Comparison of ENCODE assay signal across 1 cellular context in the genomic region with DNA sequence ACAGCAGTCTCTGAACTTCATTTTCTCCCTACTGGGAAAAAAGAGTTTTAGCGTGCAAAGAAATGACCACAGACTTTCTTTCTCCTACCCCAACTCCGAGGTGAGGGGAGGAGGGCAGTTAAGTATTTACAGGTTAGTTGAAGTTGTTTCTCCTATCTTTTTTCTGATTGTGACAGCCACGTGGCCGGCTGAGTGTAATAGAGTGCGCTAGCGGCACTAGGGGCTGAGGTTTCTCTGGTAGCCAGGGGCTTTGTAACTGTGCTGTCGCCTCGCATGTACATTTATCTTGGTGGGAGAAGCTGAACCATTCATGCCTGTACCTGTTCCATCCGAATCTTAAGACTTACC.
TF ChIP-seq lines count a peak whose summit lies in the region.

No MANE protein-coding gene starts in this region.

TF ChIP-seq in K562, 482 proteins besides CTCF, POLR2A, EP300 and RAD21 (continued from another document and continues in another):
- TF ChIP-seq KDM1A (IDR thresholded peaks at IDR 0.05): peak in 1 of 2 experiments; percentile 33; a peak in 1 of 4 replicates
- TF ChIP-seq BDP1 (IDR thresholded peaks at IDR 0.05; ENCODE audit: insufficient read depth, insufficient read length): no peak
- TF ChIP-seq PRPF4 (IDR thresholded peaks at IDR 0.05; ENCODE audit: insufficient read depth, low read depth, low read length, poor library complexity, severe bottlenecking): no peak
- TF ChIP-seq RAD51 (IDR thresholded peaks at IDR 0.05; ENCODE audit: borderline replicate concordance, low read depth): 0 out of 2 replicates have a peak, but pooled peaks have one; percentile 33
- no peak for TF ChIP-seq KLF13 (tag; IDR thresholded peaks at IDR 0.05; ENCODE audit: borderline replicate concordance, low read depth)
- TF ChIP-seq, protein P1, sequence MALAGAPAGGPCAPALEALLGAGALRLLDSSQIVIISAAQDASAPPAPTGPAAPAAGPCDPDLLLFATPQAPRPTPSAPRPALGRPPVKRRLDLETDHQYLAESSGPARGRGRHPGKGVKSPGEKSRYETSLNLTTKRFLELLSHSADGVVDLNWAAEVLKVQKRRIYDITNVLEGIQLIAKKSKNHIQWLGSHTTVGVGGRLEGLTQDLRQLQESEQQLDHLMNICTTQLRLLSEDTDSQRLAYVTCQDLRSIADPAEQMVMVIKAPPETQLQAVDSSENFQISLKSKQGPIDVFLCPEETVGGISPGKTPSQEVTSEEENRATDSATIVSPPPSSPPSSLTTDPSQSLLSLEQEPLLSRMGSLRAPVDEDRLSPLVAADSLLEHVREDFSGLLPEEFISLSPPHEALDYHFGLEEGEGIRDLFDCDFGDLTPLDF (CRISPR knock-in tag; IDR thresholded peaks at IDR 0.05): 0 out of 2 replicates have a peak, but pooled peaks have one; percentile 30
- peak in 1 of 2 experiments; percentile 57; a peak in 2 of 4 replicates for TF ChIP-seq HDAC1 (IDR thresholded peaks at IDR 0.05)
- TF ChIP-seq, protein P2, sequence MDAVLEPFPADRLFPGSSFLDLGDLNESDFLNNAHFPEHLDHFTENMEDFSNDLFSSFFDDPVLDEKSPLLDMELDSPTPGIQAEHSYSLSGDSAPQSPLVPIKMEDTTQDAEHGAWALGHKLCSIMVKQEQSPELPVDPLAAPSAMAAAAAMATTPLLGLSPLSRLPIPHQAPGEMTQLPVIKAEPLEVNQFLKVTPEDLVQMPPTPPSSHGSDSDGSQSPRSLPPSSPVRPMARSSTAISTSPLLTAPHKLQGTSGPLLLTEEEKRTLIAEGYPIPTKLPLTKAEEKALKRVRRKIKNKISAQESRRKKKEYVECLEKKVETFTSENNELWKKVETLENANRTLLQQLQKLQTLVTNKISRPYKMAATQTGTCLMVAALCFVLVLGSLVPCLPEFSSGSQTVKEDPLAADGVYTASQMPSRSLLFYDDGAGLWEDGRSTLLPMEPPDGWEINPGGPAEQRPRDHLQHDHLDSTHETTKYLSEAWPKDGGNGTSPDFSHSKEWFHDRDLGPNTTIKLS (IDR thresholded peaks at IDR 0.05; ENCODE audit: borderline replicate concordance, low read depth): peak; percentile 43; the same call in 1 of the 2 replicates
- TF ChIP-seq, protein P3, sequence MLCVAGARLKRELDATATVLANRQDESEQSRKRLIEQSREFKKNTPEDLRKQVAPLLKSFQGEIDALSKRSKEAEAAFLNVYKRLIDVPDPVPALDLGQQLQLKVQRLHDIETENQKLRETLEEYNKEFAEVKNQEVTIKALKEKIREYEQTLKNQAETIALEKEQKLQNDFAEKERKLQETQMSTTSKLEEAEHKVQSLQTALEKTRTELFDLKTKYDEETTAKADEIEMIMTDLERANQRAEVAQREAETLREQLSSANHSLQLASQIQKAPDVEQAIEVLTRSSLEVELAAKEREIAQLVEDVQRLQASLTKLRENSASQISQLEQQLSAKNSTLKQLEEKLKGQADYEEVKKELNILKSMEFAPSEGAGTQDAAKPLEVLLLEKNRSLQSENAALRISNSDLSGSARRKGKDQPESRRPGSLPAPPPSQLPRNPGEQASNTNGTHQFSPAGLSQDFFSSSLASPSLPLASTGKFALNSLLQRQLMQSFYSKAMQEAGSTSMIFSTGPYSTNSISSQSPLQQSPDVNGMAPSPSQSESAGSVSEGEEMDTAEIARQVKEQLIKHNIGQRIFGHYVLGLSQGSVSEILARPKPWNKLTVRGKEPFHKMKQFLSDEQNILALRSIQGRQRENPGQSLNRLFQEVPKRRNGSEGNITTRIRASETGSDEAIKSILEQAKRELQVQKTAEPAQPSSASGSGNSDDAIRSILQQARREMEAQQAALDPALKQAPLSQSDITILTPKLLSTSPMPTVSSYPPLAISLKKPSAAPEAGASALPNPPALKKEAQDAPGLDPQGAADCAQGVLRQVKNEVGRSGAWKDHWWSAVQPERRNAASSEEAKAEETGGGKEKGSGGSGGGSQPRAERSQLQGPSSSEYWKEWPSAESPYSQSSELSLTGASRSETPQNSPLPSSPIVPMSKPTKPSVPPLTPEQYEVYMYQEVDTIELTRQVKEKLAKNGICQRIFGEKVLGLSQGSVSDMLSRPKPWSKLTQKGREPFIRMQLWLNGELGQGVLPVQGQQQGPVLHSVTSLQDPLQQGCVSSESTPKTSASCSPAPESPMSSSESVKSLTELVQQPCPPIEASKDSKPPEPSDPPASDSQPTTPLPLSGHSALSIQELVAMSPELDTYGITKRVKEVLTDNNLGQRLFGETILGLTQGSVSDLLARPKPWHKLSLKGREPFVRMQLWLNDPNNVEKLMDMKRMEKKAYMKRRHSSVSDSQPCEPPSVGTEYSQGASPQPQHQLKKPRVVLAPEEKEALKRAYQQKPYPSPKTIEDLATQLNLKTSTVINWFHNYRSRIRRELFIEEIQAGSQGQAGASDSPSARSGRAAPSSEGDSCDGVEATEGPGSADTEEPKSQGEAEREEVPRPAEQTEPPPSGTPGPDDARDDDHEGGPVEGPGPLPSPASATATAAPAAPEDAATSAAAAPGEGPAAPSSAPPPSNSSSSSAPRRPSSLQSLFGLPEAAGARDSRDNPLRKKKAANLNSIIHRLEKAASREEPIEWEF (CRISPR knock-in tag; IDR thresholded peaks at IDR 0.05): no peak
- TF ChIP-seq DNMT1 (IDR thresholded peaks at IDR 0.05): no peak
- TF ChIP-seq, protein P4, sequence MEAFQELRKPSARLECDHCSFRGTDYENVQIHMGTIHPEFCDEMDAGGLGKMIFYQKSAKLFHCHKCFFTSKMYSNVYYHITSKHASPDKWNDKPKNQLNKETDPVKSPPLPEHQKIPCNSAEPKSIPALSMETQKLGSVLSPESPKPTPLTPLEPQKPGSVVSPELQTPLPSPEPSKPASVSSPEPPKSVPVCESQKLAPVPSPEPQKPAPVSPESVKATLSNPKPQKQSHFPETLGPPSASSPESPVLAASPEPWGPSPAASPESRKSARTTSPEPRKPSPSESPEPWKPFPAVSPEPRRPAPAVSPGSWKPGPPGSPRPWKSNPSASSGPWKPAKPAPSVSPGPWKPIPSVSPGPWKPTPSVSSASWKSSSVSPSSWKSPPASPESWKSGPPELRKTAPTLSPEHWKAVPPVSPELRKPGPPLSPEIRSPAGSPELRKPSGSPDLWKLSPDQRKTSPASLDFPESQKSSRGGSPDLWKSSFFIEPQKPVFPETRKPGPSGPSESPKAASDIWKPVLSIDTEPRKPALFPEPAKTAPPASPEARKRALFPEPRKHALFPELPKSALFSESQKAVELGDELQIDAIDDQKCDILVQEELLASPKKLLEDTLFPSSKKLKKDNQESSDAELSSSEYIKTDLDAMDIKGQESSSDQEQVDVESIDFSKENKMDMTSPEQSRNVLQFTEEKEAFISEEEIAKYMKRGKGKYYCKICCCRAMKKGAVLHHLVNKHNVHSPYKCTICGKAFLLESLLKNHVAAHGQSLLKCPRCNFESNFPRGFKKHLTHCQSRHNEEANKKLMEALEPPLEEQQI (IDR thresholded peaks at IDR 0.05): 0 out of 2 replicates have a peak, but pooled peaks have one; percentile 21
- TF ChIP-seq MYC (IDR thresholded peaks at IDR 0.05; ENCODE audit: low read depth, low read length): peak; percentile 73
- TF ChIP-seq MYC (CRISPR knock-in tag; IDR thresholded peaks at IDR 0.05; ENCODE audit: borderline replicate concordance, low read depth): no peak
- TF ChIP-seq L3MBTL2 (IDR thresholded peaks at IDR 0.05): peak; percentile 69; the same call in 1 of the 2 replicates
- no peak for TF ChIP-seq PHF21A (IDR thresholded peaks at IDR 0.05; ENCODE audit: borderline replicate concordance, low read depth)
- TF ChIP-seq FOXK2 (conservative IDR thresholded peaks at IDR 0.05 in 1 of 2, IDR thresholded peaks at IDR 0.05 in 1 of 2; ENCODE audit: low read depth in 2 of 2): peak; percentile 20 to 54; a peak in 2 of 4 replicates
- TF ChIP-seq, protein P5, sequence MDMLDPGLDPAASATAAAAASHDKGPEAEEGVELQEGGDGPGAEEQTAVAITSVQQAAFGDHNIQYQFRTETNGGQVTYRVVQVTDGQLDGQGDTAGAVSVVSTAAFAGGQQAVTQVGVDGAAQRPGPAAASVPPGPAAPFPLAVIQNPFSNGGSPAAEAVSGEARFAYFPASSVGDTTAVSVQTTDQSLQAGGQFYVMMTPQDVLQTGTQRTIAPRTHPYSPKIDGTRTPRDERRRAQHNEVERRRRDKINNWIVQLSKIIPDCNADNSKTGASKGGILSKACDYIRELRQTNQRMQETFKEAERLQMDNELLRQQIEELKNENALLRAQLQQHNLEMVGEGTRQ (CRISPR knock-in tag; IDR thresholded peaks at IDR 0.05): peak; percentile 42; the same call in 1 of the 2 replicates
- TF ChIP-seq, protein P6, sequence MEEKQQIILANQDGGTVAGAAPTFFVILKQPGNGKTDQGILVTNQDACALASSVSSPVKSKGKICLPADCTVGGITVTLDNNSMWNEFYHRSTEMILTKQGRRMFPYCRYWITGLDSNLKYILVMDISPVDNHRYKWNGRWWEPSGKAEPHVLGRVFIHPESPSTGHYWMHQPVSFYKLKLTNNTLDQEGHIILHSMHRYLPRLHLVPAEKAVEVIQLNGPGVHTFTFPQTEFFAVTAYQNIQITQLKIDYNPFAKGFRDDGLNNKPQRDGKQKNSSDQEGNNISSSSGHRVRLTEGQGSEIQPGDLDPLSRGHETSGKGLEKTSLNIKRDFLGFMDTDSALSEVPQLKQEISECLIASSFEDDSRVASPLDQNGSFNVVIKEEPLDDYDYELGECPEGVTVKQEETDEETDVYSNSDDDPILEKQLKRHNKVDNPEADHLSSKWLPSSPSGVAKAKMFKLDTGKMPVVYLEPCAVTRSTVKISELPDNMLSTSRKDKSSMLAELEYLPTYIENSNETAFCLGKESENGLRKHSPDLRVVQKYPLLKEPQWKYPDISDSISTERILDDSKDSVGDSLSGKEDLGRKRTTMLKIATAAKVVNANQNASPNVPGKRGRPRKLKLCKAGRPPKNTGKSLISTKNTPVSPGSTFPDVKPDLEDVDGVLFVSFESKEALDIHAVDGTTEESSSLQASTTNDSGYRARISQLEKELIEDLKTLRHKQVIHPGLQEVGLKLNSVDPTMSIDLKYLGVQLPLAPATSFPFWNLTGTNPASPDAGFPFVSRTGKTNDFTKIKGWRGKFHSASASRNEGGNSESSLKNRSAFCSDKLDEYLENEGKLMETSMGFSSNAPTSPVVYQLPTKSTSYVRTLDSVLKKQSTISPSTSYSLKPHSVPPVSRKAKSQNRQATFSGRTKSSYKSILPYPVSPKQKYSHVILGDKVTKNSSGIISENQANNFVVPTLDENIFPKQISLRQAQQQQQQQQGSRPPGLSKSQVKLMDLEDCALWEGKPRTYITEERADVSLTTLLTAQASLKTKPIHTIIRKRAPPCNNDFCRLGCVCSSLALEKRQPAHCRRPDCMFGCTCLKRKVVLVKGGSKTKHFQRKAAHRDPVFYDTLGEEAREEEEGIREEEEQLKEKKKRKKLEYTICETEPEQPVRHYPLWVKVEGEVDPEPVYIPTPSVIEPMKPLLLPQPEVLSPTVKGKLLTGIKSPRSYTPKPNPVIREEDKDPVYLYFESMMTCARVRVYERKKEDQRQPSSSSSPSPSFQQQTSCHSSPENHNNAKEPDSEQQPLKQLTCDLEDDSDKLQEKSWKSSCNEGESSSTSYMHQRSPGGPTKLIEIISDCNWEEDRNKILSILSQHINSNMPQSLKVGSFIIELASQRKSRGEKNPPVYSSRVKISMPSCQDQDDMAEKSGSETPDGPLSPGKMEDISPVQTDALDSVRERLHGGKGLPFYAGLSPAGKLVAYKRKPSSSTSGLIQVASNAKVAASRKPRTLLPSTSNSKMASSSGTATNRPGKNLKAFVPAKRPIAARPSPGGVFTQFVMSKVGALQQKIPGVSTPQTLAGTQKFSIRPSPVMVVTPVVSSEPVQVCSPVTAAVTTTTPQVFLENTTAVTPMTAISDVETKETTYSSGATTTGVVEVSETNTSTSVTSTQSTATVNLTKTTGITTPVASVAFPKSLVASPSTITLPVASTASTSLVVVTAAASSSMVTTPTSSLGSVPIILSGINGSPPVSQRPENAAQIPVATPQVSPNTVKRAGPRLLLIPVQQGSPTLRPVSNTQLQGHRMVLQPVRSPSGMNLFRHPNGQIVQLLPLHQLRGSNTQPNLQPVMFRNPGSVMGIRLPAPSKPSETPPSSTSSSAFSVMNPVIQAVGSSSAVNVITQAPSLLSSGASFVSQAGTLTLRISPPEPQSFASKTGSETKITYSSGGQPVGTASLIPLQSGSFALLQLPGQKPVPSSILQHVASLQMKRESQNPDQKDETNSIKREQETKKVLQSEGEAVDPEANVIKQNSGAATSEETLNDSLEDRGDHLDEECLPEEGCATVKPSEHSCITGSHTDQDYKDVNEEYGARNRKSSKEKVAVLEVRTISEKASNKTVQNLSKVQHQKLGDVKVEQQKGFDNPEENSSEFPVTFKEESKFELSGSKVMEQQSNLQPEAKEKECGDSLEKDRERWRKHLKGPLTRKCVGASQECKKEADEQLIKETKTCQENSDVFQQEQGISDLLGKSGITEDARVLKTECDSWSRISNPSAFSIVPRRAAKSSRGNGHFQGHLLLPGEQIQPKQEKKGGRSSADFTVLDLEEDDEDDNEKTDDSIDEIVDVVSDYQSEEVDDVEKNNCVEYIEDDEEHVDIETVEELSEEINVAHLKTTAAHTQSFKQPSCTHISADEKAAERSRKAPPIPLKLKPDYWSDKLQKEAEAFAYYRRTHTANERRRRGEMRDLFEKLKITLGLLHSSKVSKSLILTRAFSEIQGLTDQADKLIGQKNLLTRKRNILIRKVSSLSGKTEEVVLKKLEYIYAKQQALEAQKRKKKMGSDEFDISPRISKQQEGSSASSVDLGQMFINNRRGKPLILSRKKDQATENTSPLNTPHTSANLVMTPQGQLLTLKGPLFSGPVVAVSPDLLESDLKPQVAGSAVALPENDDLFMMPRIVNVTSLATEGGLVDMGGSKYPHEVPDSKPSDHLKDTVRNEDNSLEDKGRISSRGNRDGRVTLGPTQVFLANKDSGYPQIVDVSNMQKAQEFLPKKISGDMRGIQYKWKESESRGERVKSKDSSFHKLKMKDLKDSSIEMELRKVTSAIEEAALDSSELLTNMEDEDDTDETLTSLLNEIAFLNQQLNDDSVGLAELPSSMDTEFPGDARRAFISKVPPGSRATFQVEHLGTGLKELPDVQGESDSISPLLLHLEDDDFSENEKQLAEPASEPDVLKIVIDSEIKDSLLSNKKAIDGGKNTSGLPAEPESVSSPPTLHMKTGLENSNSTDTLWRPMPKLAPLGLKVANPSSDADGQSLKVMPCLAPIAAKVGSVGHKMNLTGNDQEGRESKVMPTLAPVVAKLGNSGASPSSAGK (IDR thresholded peaks at IDR 0.05): peak; percentile 59; the same call in 1 of the 2 replicates
- TF ChIP-seq, protein P7, sequence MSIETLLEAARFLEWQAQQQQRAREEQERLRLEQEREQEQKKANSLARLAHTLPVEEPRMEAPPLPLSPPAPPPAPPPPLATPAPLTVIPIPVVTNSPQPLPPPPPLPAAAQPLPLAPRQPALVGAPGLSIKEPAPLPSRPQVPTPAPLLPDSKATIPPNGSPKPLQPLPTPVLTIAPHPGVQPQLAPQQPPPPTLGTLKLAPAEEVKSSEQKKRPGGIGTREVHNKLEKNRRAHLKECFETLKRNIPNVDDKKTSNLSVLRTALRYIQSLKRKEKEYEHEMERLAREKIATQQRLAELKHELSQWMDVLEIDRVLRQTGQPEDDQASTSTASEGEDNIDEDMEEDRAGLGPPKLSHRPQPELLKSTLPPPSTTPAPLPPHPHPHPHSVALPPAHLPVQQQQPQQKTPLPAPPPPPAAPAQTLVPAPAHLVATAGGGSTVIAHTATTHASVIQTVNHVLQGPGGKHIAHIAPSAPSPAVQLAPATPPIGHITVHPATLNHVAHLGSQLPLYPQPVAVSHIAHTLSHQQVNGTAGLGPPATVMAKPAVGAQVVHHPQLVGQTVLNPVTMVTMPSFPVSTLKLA (conservative IDR thresholded peaks at IDR 0.05): peak; percentile 93 to 95
- TF ChIP-seq, protein P8, sequence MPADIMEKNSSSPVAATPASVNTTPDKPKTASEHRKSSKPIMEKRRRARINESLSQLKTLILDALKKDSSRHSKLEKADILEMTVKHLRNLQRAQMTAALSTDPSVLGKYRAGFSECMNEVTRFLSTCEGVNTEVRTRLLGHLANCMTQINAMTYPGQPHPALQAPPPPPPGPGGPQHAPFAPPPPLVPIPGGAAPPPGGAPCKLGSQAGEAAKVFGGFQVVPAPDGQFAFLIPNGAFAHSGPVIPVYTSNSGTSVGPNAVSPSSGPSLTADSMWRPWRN (IDR thresholded peaks at IDR 0.05; ENCODE audit: low read depth): 0 out of 2 replicates have a peak, but pooled peaks have one; percentile 25
- peak; percentile 46; the same call in 1 of the 2 replicates for TF ChIP-seq EP400 (IDR thresholded peaks at IDR 0.05)
- TF ChIP-seq MEIS2 (IDR thresholded peaks at IDR 0.05; ENCODE audit: partially characterized antibody): no peak
- TF ChIP-seq NBN (IDR thresholded peaks at IDR 0.05; ENCODE audit: low read depth): 0 out of 2 replicates have a peak, but pooled peaks have one; percentile 6
